8 cellular contexts compared by ENCODE assay signal in the genomic region with DNA sequence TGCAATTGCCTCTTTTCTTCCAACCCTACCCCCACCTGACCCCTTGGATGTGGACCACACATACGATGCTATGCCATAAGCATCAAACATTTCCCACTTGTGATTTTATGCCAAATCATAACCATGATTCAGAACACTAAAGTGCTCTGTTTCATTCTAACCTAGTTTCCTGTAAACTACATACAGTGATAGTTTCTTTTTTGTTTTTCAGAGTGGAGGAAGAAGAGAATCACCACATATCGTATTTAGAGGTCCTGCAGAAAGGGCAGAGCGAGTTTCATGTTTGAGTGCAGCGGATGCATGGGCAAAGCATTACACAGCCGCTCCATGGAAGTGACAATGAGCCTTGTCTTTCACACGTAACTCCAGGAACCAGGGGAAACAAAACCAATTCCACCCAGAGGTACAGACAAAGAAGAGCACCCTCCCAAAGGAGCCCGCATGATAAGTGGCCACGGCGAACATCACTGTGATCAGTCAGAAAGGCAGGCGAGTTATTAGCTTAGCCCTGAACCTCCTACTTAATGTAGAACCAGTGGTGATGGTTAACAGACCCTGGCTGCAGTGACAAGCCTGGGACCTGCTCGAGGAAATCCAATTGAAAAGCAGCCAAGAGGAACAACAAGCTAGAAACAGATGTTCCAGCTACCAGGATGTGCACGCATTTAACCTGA.
DNase-seq lines count a peak whose midpoint lies in the region; ATAC-seq, FAIRE-seq and TF ChIP-seq lines count a peak whose summit lies in the region.

No MANE protein-coding gene starts in this region.

- H3K9me3 Mint-ChIP-seq in astrocyte (ENCODE audit: unreplicated experiment) = no peaks in the 10 kb centered on the region

- no peak overlapping the region for H3K4me3 ChIP-seq in astrocyte (ENCODE audit: insufficient read depth, low read depth, low read length)

- H3K36me3 ChIP-seq in astrocyte (ENCODE audit: insufficient read depth, low read length) = no peaks in the 10 kb centered on the region

- H3K36me3 Mint-ChIP-seq in astrocyte (ENCODE audit: low read depth, unreplicated experiment) = peaks cover 2% of the 10 kb centered on the region

- no peaks in the 10 kb centered on the region for H3K27me3 ChIP-seq in astrocyte (ENCODE audit: insufficient read depth, low read length)
- H3K27me3 ChIP-seq in foreskin keratinocyte = no peaks in the 10 kb centered on the region

- H3K4me1 ChIP-seq in astrocyte (ENCODE audit: insufficient read depth, low read length) (no peaks in the 10 kb centered on the region), foreskin keratinocyte (peaks cover 9% of the 10 kb centered on the region)

- no peak for TF ChIP-seq CTCF in astrocyte (IDR thresholded peaks at IDR 0.05; ENCODE audit: insufficient read depth, low read depth, low read length)
- no peak for TF ChIP-seq CTCF in foreskin keratinocyte (conservative IDR thresholded peaks at IDR 0.05)

- H3K27ac Mint-ChIP-seq in astrocyte (ENCODE audit: unreplicated experiment) = no peak overlapping the region

- H3K4me3 Mint-ChIP-seq in astrocyte (ENCODE audit: unreplicated experiment) = no peak overlapping the region

- H3K4me1 Mint-ChIP-seq in astrocyte (ENCODE audit: low read depth, unreplicated experiment) = no peaks in the 10 kb centered on the region

- H3K9me3 ChIP-seq in astrocyte (ENCODE audit: insufficient read depth, low read depth, low read length) = no peaks in the 10 kb centered on the region

- no peaks in the 10 kb centered on the region for H3K27me3 Mint-ChIP-seq in astrocyte (ENCODE audit: low read depth, unreplicated experiment)

- peak overlapping the region; percentile 26 for H3K4me2 ChIP-seq in astrocyte (ENCODE audit: low read length)

- H3K79me2 ChIP-seq in astrocyte (ENCODE audit: insufficient read depth, low read length) = no peaks in the 10 kb centered on the region

- FAIRE-seq in astrocyte (lab: Jason Lieb, UNC) = peak; percentile 13

- no peaks in the 10 kb centered on the region for H4K20me1 ChIP-seq in astrocyte (ENCODE audit: insufficient read depth, low read length)

- no peak overlapping the region for H3K9ac ChIP-seq in astrocyte (ENCODE audit: low read length)

- H3K27ac ChIP-seq in astrocyte (ENCODE audit: low read depth, low read length) = no peak overlapping the region
- H3K27ac ChIP-seq in foreskin keratinocyte = no peak overlapping the region

- DNase-seq in GM03348 (ENCODE audit: low spot score) (peak; percentile 33), astrocyte (ENCODE audit: low read depth) (no peak), NCI-H446 treated with DMSO at 0.1 percent for 48 hours (lab: John Stamatoyannopoulos, UW) (no peak), foreskin keratinocyte (no peak), NOMO-1 (lab: John Stamatoyannopoulos, UW; ENCODE audit: unreplicated experiment in 2 of 2) (no peak)
- no peak for DNase-seq in activated CD8-positive, alpha-beta memory T cell treated with anti-CD3 and anti-CD28 coated beads, Interleukin-2, amount 50 U/mL, for 4 hours

- H2AFZ ChIP-seq in astrocyte (ENCODE audit: low read depth, low read length) = peak overlapping the region; percentile 13

- peak; percentile 88 for ATAC-seq in GM19395 (IDR thresholded peaks at IDR 0.05; ENCODE audit: unreplicated experiment)
- ATAC-seq in HG03354 (IDR thresholded peaks at IDR 0.05; ENCODE audit: poor library complexity, severe bottlenecking, unreplicated experiment) = peak; percentile 78
- no peak for ATAC-seq in foreskin keratinocyte
